In genomic region chr6:118708736-118709135, GRCh38 we compare ENCODE assay signal across 7 cellular contexts. TPM values are rescaled to one million over a fixed set of nuclear protein-coding genes. Genes with fewer than 3 reads are reported as not detected.
DNase-seq lines count a peak whose midpoint lies in the region; ATAC-seq lines count a peak whose summit lies in the region.

No MANE protein-coding gene starts in this region.

- no peaks in the 10 kb centered on the region for H3K27me3 ChIP-seq in ectodermal cell (ENCODE audit: control insufficient read depth, insufficient read depth, low read length, poor library complexity, severe bottlenecking)
- H3K27me3 ChIP-seq in trophoblast cell (ENCODE audit: insufficient read depth, low read length) = no peaks in the 10 kb centered on the region

- H3K4me1 ChIP-seq in ectodermal cell (ENCODE audit: control insufficient read depth, insufficient read depth, low read length) = peaks cover 32% of the 10 kb centered on the region
- peaks cover 9 to 11% of the 10 kb centered on the region in 2 experiments for H3K4me1 ChIP-seq in trophoblast cell (ENCODE audit: control insufficient read depth in 1 of 2, insufficient read depth in 2 of 2, low read length in 2 of 2)

- no peak overlapping the region for H2BK12ac ChIP-seq in trophoblast cell (ENCODE audit: low read length)

- no peak overlapping the region for H3K4ac ChIP-seq in trophoblast cell (ENCODE audit: low read depth, low read length)

- WGBS in ectodermal cell, 2 experiments = 80 to 82% methylated on average over 5 of the region's 5 CpGs
- WGBS in trophoblast cell (ENCODE audit: extremely low coverage, insufficient coverage, insufficient read length) = no CpG with 5 or more reads among the region's 5 CpGs

- peak overlapping the region; percentile 70 for H3K4me3 ChIP-seq in Jurkat, Clone E6-1 (ENCODE audit: low read length)
- H3K4me3 ChIP-seq in ectodermal cell (ENCODE audit: insufficient read depth, low read depth, low read length) (no peak overlapping the region), trophoblast cell (ENCODE audit: low read depth, low read length) (no peak overlapping the region)

- no peak overlapping the region for H2AK5ac ChIP-seq in trophoblast cell (ENCODE audit: low read length)

- H3K36me3 ChIP-seq in ectodermal cell (ENCODE audit: control insufficient read depth, insufficient read depth, low read length) = no peaks in the 10 kb centered on the region
- H3K36me3 ChIP-seq in trophoblast cell (ENCODE audit: control insufficient read depth in 1 of 2, insufficient read depth in 2 of 2, low read length in 2 of 2) = no peaks in the 10 kb centered on the region

- no peaks in the 10 kb centered on the region for H3K9me3 ChIP-seq in ectodermal cell (ENCODE audit: control insufficient read depth, low read length)
- no peaks in the 10 kb centered on the region for H3K9me3 ChIP-seq in trophoblast cell (ENCODE audit: insufficient read depth, low read depth, low read length)

- no peaks in the 10 kb centered on the region for H3K79me2 ChIP-seq in trophoblast cell (ENCODE audit: control insufficient read depth, insufficient read depth, low read length, poor library complexity)

- no peak overlapping the region for H3K18ac ChIP-seq in trophoblast cell (ENCODE audit: low read length)

- H4K12ac ChIP-seq in trophoblast cell (ENCODE audit: low read depth, low read length) = no peak overlapping the region

- intact Hi-C loops in sciatic nerve (cut with DNase I) = no loop called here

- H3K79me1 ChIP-seq in trophoblast cell (ENCODE audit: low read length) = peaks cover 7% of the 10 kb centered on the region

- no peak overlapping the region for H3K9ac ChIP-seq in trophoblast cell (ENCODE audit: low read length)

- H2BK5ac ChIP-seq in trophoblast cell (ENCODE audit: low read depth, low read length, poor library complexity) = no peak overlapping the region

- ATAC-seq in GM19372 (IDR thresholded peaks at IDR 0.05; ENCODE audit: low read depth, unreplicated experiment) (peak; percentile 1), sciatic nerve (no peak)

- H2AFZ ChIP-seq in trophoblast cell (ENCODE audit: insufficient read depth, low read length, poor library complexity) = no peak overlapping the region

- H4K91ac ChIP-seq in trophoblast cell (ENCODE audit: low read depth, low read length) = no peak overlapping the region

- DNase-seq in Jurkat, Clone E6-1 (ENCODE audit: low read depth, low spot score) = no peak
- DNase-seq in trophoblast cell (no peak), sciatic nerve (ENCODE audit: low spot score) (no peak), middle frontal gyrus (ENCODE audit: extremely low spot score, low spot score) (no peak), islet precursor cell (no peak)

- H2BK120ac ChIP-seq in trophoblast cell (ENCODE audit: insufficient read depth, low read length, poor library complexity) = no peak overlapping the region

- H3K4me2 ChIP-seq in trophoblast cell (ENCODE audit: low read length) = peak overlapping the region; percentile 55

- no peak overlapping the region for H4K8ac ChIP-seq in trophoblast cell (ENCODE audit: low read depth, low read length)

- H3K27ac ChIP-seq in ectodermal cell (ENCODE audit: insufficient read depth, low read depth, low read length, poor library complexity, severe bottlenecking) (peak overlapping the region; percentile 48), trophoblast cell (ENCODE audit: low read depth, low read length) (peak overlapping the region; percentile 59)

- no peak overlapping the region for H3K23ac ChIP-seq in trophoblast cell (ENCODE audit: low read length)

- no peak overlapping the region for H3K14ac ChIP-seq in trophoblast cell (ENCODE audit: low read length)

RNA-seq across cellular contexts. Expression of gene CEP85L, which starts 57.3 kb away (rescaled TPM):
- 9.1 TPM for polyA plus RNA-seq in Jurkat, Clone E6-1 (2012; ENCODE audit: insufficient read depth, insufficient read length)
- 4.4 TPM for polyA plus RNA-seq in ectodermal cell (2013, experiment 1 of 4)
- polyA plus RNA-seq in ectodermal cell (2013, experiment 2 of 4) = 3.1 TPM
- polyA plus RNA-seq in ectodermal cell (2013, experiment 3 of 4) = 3.2 TPM
- 3.6 TPM for polyA plus RNA-seq in ectodermal cell (2013, experiment 4 of 4)
- polyA plus RNA-seq in trophoblast cell (2013) = 6.3 TPM in 2 replicates
- total RNA-seq in sciatic nerve = 50.4 TPM
